ENCODE assay signal across 27 cellular contexts in genomic region chr5:126248611-126249010, GRCh38.
"Had no signal": no experiment of that assay in that cellular context is flagged by ENCODE, and none has a peak within 500 bp of the region (broad histone marks: within the 10 kb centered on the region; RNA-seq: fewer than 3 reads in every experiment).

No MANE protein-coding gene starts in this region.

- H3K4me1 Mint-ChIP-seq: activated B cell treated with CpG ODN at 0.5 μM for 24 hours; activated CD4-positive, alpha-beta memory T cell treated with anti-CD3 and anti-CD28 coated beads, Interleukin-2, amount 10 ng/mL, durations not matched to agents 7 days and 5 days; activated CD8-positive, alpha-beta memory T cell treated with anti-CD3 and anti-CD28 coated beads, Interleukin-2, amount 10 ng/mL, durations not matched to agents 7 days and 5 days; activated naive CD8-positive, alpha-beta T cell treated with anti-CD3 and anti-CD28 coated beads for 36 hours; activated T-helper 17 cell treated with anti-CD3 and anti-CD28 coated beads, Interleukin-2, amount 50 U/mL, for 72 hours; central memory CD8-positive, alpha-beta T cell; T-cell; T-helper 17 cell had no signal

- H3K9me3 Mint-ChIP-seq: activated CD4-positive, alpha-beta memory T cell treated with anti-CD3 and anti-CD28 coated beads, Interleukin-2, amount 10 ng/mL, durations not matched to agents 7 days and 5 days had no signal

- H3K27me3 Mint-ChIP-seq: activated CD4-positive, alpha-beta memory T cell treated with anti-CD3 and anti-CD28 coated beads, Interleukin-2, amount 10 ng/mL, durations not matched to agents 7 days and 5 days; activated CD8-positive, alpha-beta memory T cell treated with anti-CD3 and anti-CD28 coated beads, Interleukin-2, amount 10 ng/mL, durations not matched to agents 7 days and 5 days; activated naive CD8-positive, alpha-beta T cell treated with anti-CD3 and anti-CD28 coated beads for 36 hours; activated T-helper 17 cell treated with anti-CD3 and anti-CD28 coated beads, Interleukin-2, amount 50 U/mL, for 72 hours; T-cell; T-helper 17 cell had no signal

- H3K4me3 Mint-ChIP-seq: activated B cell treated with CpG ODN at 0.5 μM for 24 hours; activated CD4-positive, alpha-beta memory T cell treated with anti-CD3 and anti-CD28 coated beads, Interleukin-2, amount 10 ng/mL, durations not matched to agents 7 days and 5 days; activated CD8-positive, alpha-beta memory T cell treated with anti-CD3 and anti-CD28 coated beads, Interleukin-2, amount 10 ng/mL, durations not matched to agents 7 days and 5 days; activated naive CD8-positive, alpha-beta T cell treated with anti-CD3 and anti-CD28 coated beads for 36 hours; activated T-helper 17 cell treated with anti-CD3 and anti-CD28 coated beads, Interleukin-2, amount 50 U/mL, for 72 hours; central memory CD8-positive, alpha-beta T cell; T-cell; T-helper 17 cell had no signal

- H3K36me3 Mint-ChIP-seq: activated CD8-positive, alpha-beta memory T cell treated with anti-CD3 and anti-CD28 coated beads, Interleukin-2, amount 10 ng/mL, durations not matched to agents 7 days and 5 days; activated naive CD8-positive, alpha-beta T cell treated with anti-CD3 and anti-CD28 coated beads for 36 hours; T-cell had no signal

- DNase-seq: activated B cell treated with CpG ODN at 0.5 μM for 24 hours; activated CD4-positive, alpha-beta memory T cell treated with anti-CD3 and anti-CD28 coated beads, Interleukin-2, amount 10 ng/mL, durations not matched to agents 7 days and 5 days; activated CD4-positive, alpha-beta T cell treated with anti-CD3 and anti-CD28 coated beads for 1 hour; activated CD4-positive, alpha-beta T cell treated with anti-CD3 and anti-CD28 coated beads for 48 hours; activated CD8-positive, alpha-beta memory T cell treated with anti-CD3 and anti-CD28 coated beads for 24 hours; activated CD8-positive, alpha-beta memory T cell treated with anti-CD3 and anti-CD28 coated beads, Interleukin-2, amount 10 ng/mL, durations not matched to agents 7 days and 5 days; activated CD8-positive, alpha-beta memory T cell treated with anti-CD3 and anti-CD28 coated beads, Interleukin-2, amount 50 U/mL, for 48 hours; activated effector memory CD4-positive, alpha-beta T cell treated with anti-CD3 and anti-CD28 coated beads, Interleukin-2, amount 50 U/mL, for 16 hours; activated naive CD4-positive, alpha-beta T cell; activated naive CD4-positive, alpha-beta T cell treated with anti-CD3 and anti-CD28 coated beads, Interleukin-2, amount 50 U/mL, for 16 hours; activated naive CD8-positive, alpha-beta T cell treated with anti-CD3 and anti-CD28 coated beads for 36 hours; activated T-cell treated with anti-CD3 and anti-CD28 coated beads, Interleukin-2, amount 50 U/mL, for 48 hours; amniotic stem cell; aorta; NCI-H1105; NCI-H1417 treated with DMSO at 0.1 percent for 48 hours; NCI-H187 treated with DMSO at 0.1 percent for 48 hours; NCI-H2081 treated with DMSO at 0.1 percent for 48 hours; NCI-H226; NCI-H524 treated with DMSO at 0.1 percent for 48 hours; RPMI8226; SHP77 treated with DMSO at 0.1 percent for 48 hours; T-cell; T-helper 17 cell had no signal

- H3K27ac Mint-ChIP-seq: activated B cell treated with CpG ODN at 0.5 μM for 24 hours; activated CD4-positive, alpha-beta memory T cell treated with anti-CD3 and anti-CD28 coated beads, Interleukin-2, amount 10 ng/mL, durations not matched to agents 7 days and 5 days; activated CD8-positive, alpha-beta memory T cell treated with anti-CD3 and anti-CD28 coated beads, Interleukin-2, amount 10 ng/mL, durations not matched to agents 7 days and 5 days; activated naive CD8-positive, alpha-beta T cell treated with anti-CD3 and anti-CD28 coated beads for 36 hours; activated T-helper 17 cell treated with anti-CD3 and anti-CD28 coated beads, Interleukin-2, amount 50 U/mL, for 72 hours; T-cell; T-helper 17 cell had no signal

- H3K36me3 ChIP-seq: cardiac muscle cell had no signal

- H3K4me3 ChIP-seq: cardiac muscle cell had no signal

- H3K27me3 ChIP-seq: cardiac muscle cell had no signal
